In genomic region chr3:61808526-61808925, GRCh38 we compare ENCODE assay signal across 12 cellular contexts.
DNase-seq lines count a peak whose midpoint lies in the region; ATAC-seq and TF ChIP-seq lines count a peak whose summit lies in the region.
"Had no signal": no experiment of that assay in that cellular context is flagged by ENCODE, and none has a peak within 500 bp of the region (broad histone marks: within the 10 kb centered on the region; RNA-seq: fewer than 3 reads in every experiment).

No MANE protein-coding gene starts in this region.

- peak overlapping the region; percentile 47; the same call in 1 of the 2 replicates for H3K18ac ChIP-seq in IMR-90 (ENCODE audit: low read depth, low read length)

- in situ Hi-C loops in IMR-90 (cut with MboI; ENCODE audit: low sequenced_read_pairs) = no loop called here

- WGBS in IMR-90 (ENCODE audit: extremely low coverage in 2 of 2, insufficient read length in 1 of 2), 2 experiments = 59% methylated on average over 4 of the region's 5 CpGs; no CpG with 5 or more reads in 1 of the 2 experiments
- WGBS in esophagus squamous epithelium, 2 donors = 28 to 37% methylated on average over 5 of the region's 5 CpGs
- 55 to 77% (median 64%) methylated on average over 5 of the region's 5 CpGs for WGBS in spleen, 5 donors

- ATAC-seq in IMR-90 (ENCODE audit: low read depth) (no peak), left lobe of liver (peak; percentile 93), HG02852 (IDR thresholded peaks at IDR 0.05; ENCODE audit: unreplicated experiment) (no peak)
- ATAC-seq: activated T-cell treated with anti-CD3 and anti-CD28 coated beads, Interleukin-2, amount 50 U/mL, for 72 hours had no signal

- CTCF ChIA-PET in IMR-90 (lab: Yijun Ruan, JAX) = interaction anchor here (0.5 kb wide), 1 partner anchor 606 kb away, joined by 3 read pairs; no protein-coding TSS in a partner anchor

- peaks cover 9% of the 10 kb centered on the region for H3K4me1 ChIP-seq in IMR-90 (ENCODE audit: control insufficient read depth, insufficient read depth, low read length)
- peaks cover 0 to 53% (median 19%) of the 10 kb centered on the region in 3 donors for H3K4me1 ChIP-seq in esophagus squamous epithelium
- peaks cover 0 to 39% (median 30%) of the 10 kb centered on the region in 6 donors for H3K4me1 ChIP-seq in spleen

- no peaks in the 10 kb centered on the region for H3K36me3 Mint-ChIP-seq in activated naive CD8-positive, alpha-beta T cell treated with anti-CD3 and anti-CD28 coated beads for 36 hours

- H3K27me3 ChIP-seq in IMR-90 (ENCODE audit: control insufficient read depth, insufficient read depth, low read length) = no peaks in the 10 kb centered on the region
- H3K27me3 ChIP-seq in esophagus squamous epithelium = no peaks in the 10 kb centered on the region
- H3K27me3 ChIP-seq in spleen (replicated peaks in 1 of 7) = no peaks in the 10 kb centered on the region
- H3K27me3 ChIP-seq: BLaER1 had no signal

- H3K27ac ChIP-seq in IMR-90 (ENCODE audit: insufficient read depth, low read length) (no peak overlapping the region), esophagus squamous epithelium (peak overlapping the region in 3 of 4 donors; percentile 6 to 26 (median 10)), spleen (peak overlapping the region in 6 of 8 donors; percentile 2 to 52 (median 36))
- H3K27ac ChIP-seq: BLaER1 had no signal

- no peak overlapping the region for H3K4me3 Mint-ChIP-seq in activated naive CD8-positive, alpha-beta T cell treated with anti-CD3 and anti-CD28 coated beads for 36 hours
- H3K4me3 Mint-ChIP-seq: activated T-cell treated with anti-CD3 and anti-CD28 coated beads, Interleukin-2, amount 50 U/mL, for 72 hours had no signal

- no TSS peak for BruUV-seq in IMR-90 (replicated peaks; lab: Mats Ljungman, UMichigan)

- H3K27me3 Mint-ChIP-seq in activated naive CD8-positive, alpha-beta T cell treated with anti-CD3 and anti-CD28 coated beads for 36 hours = peaks cover 7% of the 10 kb centered on the region

- no peak for TF ChIP-seq RAD21 in IMR-90 (IDR thresholded peaks at IDR 0.05; ENCODE audit: low read length)

- no peak overlapping the region for H2BK15ac ChIP-seq in IMR-90 (ENCODE audit: low read depth, low read length)

- H3K9me3 ChIP-seq in IMR-90 (ENCODE audit: control insufficient read depth, insufficient read depth, low read length) = no peaks in the 10 kb centered on the region
- H3K9me3 ChIP-seq in esophagus squamous epithelium = no peaks in the 10 kb centered on the region
- H3K9me3 ChIP-seq in spleen = no peaks in the 10 kb centered on the region
- H3K9me3 ChIP-seq: BLaER1 had no signal

- dilution Hi-C loops in IMR-90 (cut with HindIII; ENCODE audit: low sequenced_read_pairs, unreplicated experiment) = no loop called here

- peaks cover 30 to 40% of the 10 kb centered on the region in 2 experiments for H3K79me1 ChIP-seq in IMR-90 (ENCODE audit: low read depth in 1 of 2, low read length in 2 of 2)

- H3K36me3 ChIP-seq in IMR-90 (ENCODE audit: control insufficient read depth, insufficient read depth, low read length) (no peaks in the 10 kb centered on the region), esophagus squamous epithelium (no peaks in the 10 kb centered on the region), spleen (no peaks in the 10 kb centered on the region)
- H3K36me3 ChIP-seq: BLaER1 had no signal

- POLR2A ChIA-PET in IMR-90 (lab: Charles Lee; ENCODE audit: unreplicated experiment) = no interaction called here

- no peak overlapping the region for H4K91ac ChIP-seq in IMR-90 (ENCODE audit: insufficient read depth, low read depth, low read length)

- H3K4me1 Mint-ChIP-seq in activated naive CD8-positive, alpha-beta T cell treated with anti-CD3 and anti-CD28 coated beads for 36 hours = no peaks in the 10 kb centered on the region

- H3K9me3 Mint-ChIP-seq in activated naive CD8-positive, alpha-beta T cell treated with anti-CD3 and anti-CD28 coated beads for 36 hours = no peaks in the 10 kb centered on the region
- H3K9me3 Mint-ChIP-seq: activated T-cell treated with anti-CD3 and anti-CD28 coated beads, Interleukin-2, amount 50 U/mL, for 72 hours had no signal

- H2AFZ ChIP-seq in IMR-90 (replicated peaks; ENCODE audit: low read length, poor library complexity) = no peak overlapping the region

- peaks cover 2% of the 10 kb centered on the region; the same call in 1 of the 2 replicates for H3K9me1 ChIP-seq in IMR-90 (ENCODE audit: insufficient read depth, low read length)

- H3K27ac Mint-ChIP-seq in activated naive CD8-positive, alpha-beta T cell treated with anti-CD3 and anti-CD28 coated beads for 36 hours = no peak overlapping the region
- H3K27ac Mint-ChIP-seq: activated T-cell treated with anti-CD3 and anti-CD28 coated beads, Interleukin-2, amount 50 U/mL, for 72 hours had no signal

- intact Hi-C loops in IMR-90 (cut with micrococcal nuclease) (no loop called here), esophagus squamous epithelium (cut with DNase I) (no loop called here), spleen (cut with DNase I; ENCODE audit: low total_unique reads) (no loop called here)

- no peak overlapping the region for H3K14ac ChIP-seq in IMR-90 (replicated peaks; ENCODE audit: low read depth, low read length)

- no peak overlapping the region for H2AK9ac ChIP-seq in IMR-90 (replicated peaks; ENCODE audit: low read depth, low read length, poor library complexity)

- H2BK5ac ChIP-seq in IMR-90 (ENCODE audit: low read depth, low read length, poor library complexity, severe bottlenecking) = no peak overlapping the region

- no peak overlapping the region for H2BK20ac ChIP-seq in IMR-90 (ENCODE audit: low read depth, low read length)

- no peak overlapping the region for H3K56ac ChIP-seq in IMR-90 (ENCODE audit: extremely low read depth, insufficient read depth, low read length)

- no peak overlapping the region for H3K23ac ChIP-seq in IMR-90 (ENCODE audit: low read depth, low read length)

- no peak overlapping the region for H4K8ac ChIP-seq in IMR-90 (ENCODE audit: low read depth in 2 of 2, low read length in 2 of 2)

- H3K4me2 ChIP-seq in IMR-90 (ENCODE audit: low read depth, low read length) = no peak overlapping the region
- H3K4me2 ChIP-seq: BLaER1 had no signal

- no peak overlapping the region for H2AK5ac ChIP-seq in IMR-90 (ENCODE audit: low read depth, low read length)

- no peak overlapping the region; the same call in 1 of the 2 replicates for H4K5ac ChIP-seq in IMR-90 (ENCODE audit: low read depth, low read length)

- H2BK120ac ChIP-seq in IMR-90 (ENCODE audit: low read depth, low read length) = no peak overlapping the region

- no peak for TF ChIP-seq CTCF in IMR-90 (conservative IDR thresholded peaks at IDR 0.05; ENCODE audit: low read depth, low read length)
- no peak for TF ChIP-seq CTCF in esophagus squamous epithelium (IDR thresholded peaks at IDR 0.05)
- no peak for TF ChIP-seq CTCF in spleen (IDR thresholded peaks at IDR 0.05 in 8 of 11, conservative IDR thresholded peaks at IDR 0.05 in 3 of 11)

- TF ChIP-seq POLR2A in IMR-90 (IDR thresholded peaks at IDR 0.05; ENCODE audit: low read depth, low read length) (no peak), esophagus squamous epithelium (IDR thresholded peaks at IDR 0.05) (no peak), spleen (IDR thresholded peaks at IDR 0.05) (no peak)

- no peak overlapping the region for H3K4ac ChIP-seq in IMR-90 (ENCODE audit: low read depth, low read length)

- H3K4me3 ChIP-seq in IMR-90 (ENCODE audit: insufficient read depth, low read depth, low read length) (no peak overlapping the region), esophagus squamous epithelium (no peak overlapping the region), spleen (no peak overlapping the region)
- H3K4me3 ChIP-seq: BLaER1, GM12878 had no signal

- H4K20me1 ChIP-seq in IMR-90 (ENCODE audit: insufficient read depth, low read length) = 0 out of 2 replicates have a peak, but pooled peaks cover 10% of the 10 kb centered on the region
- H4K20me1 ChIP-seq: BLaER1 had no signal

- H3K9ac ChIP-seq in IMR-90 (ENCODE audit: low read depth, low read length) = no peak overlapping the region
- H3K9ac ChIP-seq: BLaER1 had no signal

- DNase-seq in IMR-90 (no peak), esophagus squamous epithelium (lab: John Stamatoyannopoulos, UW) (no peak), left lobe of liver (ENCODE audit: low spot score) (peak; percentile 88), spleen (no peak), NCI-H1105 treated with DMSO at 0.1 percent for 48 hours (lab: John Stamatoyannopoulos, UW) (no peak), T1000 (lab: John Stamatoyannopoulos, UW) (no peak)
- no peak for DNase-seq in activated naive CD8-positive, alpha-beta T cell treated with anti-CD3 and anti-CD28 coated beads for 36 hours
- DNase-seq: activated T-cell treated with anti-CD3 and anti-CD28 coated beads, Interleukin-2, amount 50 U/mL, for 72 hours; T-helper 1 cell had no signal

TF ChIP-seq in IMR-90, 13 proteins besides CTCF, POLR2A, EP300 and RAD21 (continues in another document):
- TF ChIP-seq NFE2L2 (IDR thresholded peaks at IDR 0.05; ENCODE audit: low read depth, low read length) (no peak), CHD1 (IDR thresholded peaks at IDR 0.05; ENCODE audit: low read depth, low read length) (no peak), MXI1 (IDR thresholded peaks at IDR 0.05; ENCODE audit: borderline replicate concordance, low read depth, low read length) (no peak), RFX5 (IDR thresholded peaks at IDR 0.05; ENCODE audit: low read depth, low read length) (no peak), MAZ (IDR thresholded peaks at IDR 0.05; ENCODE audit: borderline replicate concordance, low read depth, low read length) (no peak), SMC3 (IDR thresholded peaks at IDR 0.05; ENCODE audit: low read depth, low read length) (no peak), CEBPB (IDR thresholded peaks at IDR 0.05; ENCODE audit: low read depth, low read length) (no peak), USF2 (IDR thresholded peaks at IDR 0.05; ENCODE audit: low read depth, low read length) (no peak), ELK1 (IDR thresholded peaks at IDR 0.05; ENCODE audit: borderline replicate concordance, low read depth, low read length) (no peak), RCOR1 (IDR thresholded peaks at IDR 0.05; ENCODE audit: insufficient replicate concordance, low read length) (no peak)
